1 cellular context compared by ENCODE assay signal in the genomic region with DNA sequence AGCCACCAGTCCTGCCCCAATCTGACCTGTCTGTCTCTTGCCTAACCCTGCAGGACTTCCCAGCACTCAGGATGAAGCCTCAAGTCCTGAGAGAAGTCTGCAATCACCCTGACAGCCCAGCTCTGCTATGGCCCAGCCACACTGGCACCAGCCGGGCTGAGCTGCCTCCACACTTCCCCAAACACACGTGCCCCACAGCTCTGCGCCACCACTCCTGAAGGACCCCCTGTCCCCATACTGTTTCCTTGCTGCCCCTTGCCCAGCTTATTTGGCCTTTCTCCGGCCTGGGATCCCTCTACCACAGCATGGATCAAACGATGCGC.
TF ChIP-seq lines count a peak whose summit lies in the region.

No MANE protein-coding gene starts in this region.

TF ChIP-seq in HepG2, 621 proteins besides CTCF, POLR2A, EP300 and RAD21 (continued from another document):
- TF ChIP-seq, protein P1, sequence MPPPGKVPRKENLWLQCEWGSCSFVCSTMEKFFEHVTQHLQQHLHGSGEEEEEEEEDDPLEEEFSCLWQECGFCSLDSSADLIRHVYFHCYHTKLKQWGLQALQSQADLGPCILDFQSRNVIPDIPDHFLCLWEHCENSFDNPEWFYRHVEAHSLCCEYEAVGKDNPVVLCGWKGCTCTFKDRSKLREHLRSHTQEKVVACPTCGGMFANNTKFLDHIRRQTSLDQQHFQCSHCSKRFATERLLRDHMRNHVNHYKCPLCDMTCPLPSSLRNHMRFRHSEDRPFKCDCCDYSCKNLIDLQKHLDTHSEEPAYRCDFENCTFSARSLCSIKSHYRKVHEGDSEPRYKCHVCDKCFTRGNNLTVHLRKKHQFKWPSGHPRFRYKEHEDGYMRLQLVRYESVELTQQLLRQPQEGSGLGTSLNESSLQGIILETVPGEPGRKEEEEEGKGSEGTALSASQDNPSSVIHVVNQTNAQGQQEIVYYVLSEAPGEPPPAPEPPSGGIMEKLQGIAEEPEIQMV (CRISPR knock-in tag; IDR thresholded peaks at IDR 0.05; ENCODE audit: low read depth), result no peak
- TF ChIP-seq ZNF451 (CRISPR knock-in tag; IDR thresholded peaks at IDR 0.05), result no peak
- no peak for TF ChIP-seq RARA (CRISPR knock-in tag; IDR thresholded peaks at IDR 0.05)
- no peak for TF ChIP-seq PRMT3 (CRISPR knock-in tag; IDR thresholded peaks at IDR 0.05; ENCODE audit: borderline replicate concordance, low read depth)
- TF ChIP-seq ZNF615 (CRISPR knock-in tag; IDR thresholded peaks at IDR 0.05; ENCODE audit: borderline replicate concordance), result no peak
- TF ChIP-seq, protein P2, sequence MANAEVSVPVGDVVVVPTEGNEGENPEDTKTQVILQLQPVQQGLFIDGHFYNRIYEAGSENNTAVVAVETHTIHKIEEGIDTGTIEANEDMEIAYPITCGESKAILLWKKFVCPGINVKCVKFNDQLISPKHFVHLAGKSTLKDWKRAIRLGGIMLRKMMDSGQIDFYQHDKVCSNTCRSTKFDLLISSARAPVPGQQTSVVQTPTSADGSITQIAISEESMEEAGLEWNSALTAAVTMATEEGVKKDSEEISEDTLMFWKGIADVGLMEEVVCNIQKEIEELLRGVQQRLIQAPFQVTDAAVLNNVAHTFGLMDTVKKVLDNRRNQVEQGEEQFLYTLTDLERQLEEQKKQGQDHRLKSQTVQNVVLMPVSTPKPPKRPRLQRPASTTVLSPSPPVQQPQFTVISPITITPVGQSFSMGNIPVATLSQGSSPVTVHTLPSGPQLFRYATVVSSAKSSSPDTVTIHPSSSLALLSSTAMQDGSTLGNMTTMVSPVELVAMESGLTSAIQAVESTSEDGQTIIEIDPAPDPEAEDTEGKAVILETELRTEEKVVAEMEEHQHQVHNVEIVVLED (CRISPR knock-in tag; IDR thresholded peaks at IDR 0.05; ENCODE audit: borderline replicate concordance), result no peak
- no peak for TF ChIP-seq ZBTB21 (CRISPR knock-in tag; IDR thresholded peaks at IDR 0.05)
TF ChIP-seq in HepG2: peak in this region for 0.
